In the genomic region with DNA sequence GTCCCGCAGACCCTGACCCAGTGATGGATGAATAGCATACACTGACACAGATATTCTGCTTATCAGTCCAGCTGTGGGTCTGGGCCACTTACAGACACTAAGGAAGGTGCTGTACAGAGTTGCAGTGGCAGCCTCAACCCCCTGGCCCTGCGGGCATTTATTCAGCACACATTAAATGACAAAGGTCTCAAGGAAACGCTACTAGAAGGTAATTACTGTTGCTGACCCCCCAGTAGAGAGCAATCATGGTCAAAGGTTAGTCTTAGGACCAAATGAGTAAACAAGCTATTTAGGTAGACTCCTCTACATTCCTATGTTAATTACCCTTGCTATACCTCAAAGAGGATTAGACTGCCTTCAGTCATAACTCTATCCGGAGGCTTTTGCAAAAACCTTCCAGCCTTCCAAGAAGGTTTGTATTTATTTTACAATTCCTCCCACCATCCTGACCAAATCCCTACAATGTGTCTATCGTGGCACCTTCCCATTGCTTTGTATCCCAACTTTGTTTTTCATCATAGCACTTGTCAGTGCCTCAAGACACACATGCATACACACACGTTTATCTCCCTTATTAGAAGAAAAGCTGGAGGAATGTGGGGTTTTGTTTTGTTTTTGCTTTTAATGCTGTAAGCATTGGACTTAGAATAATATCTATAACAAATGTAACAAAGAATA, we compare ENCODE assay signal across 22 cellular contexts.
DNase-seq lines count a peak whose midpoint lies in the region; ATAC-seq and TF ChIP-seq lines count a peak whose summit lies in the region.
"Had no signal": no experiment of that assay in that cellular context is flagged by ENCODE, and none has a peak within 500 bp of the region (broad histone marks: within the 10 kb centered on the region; RNA-seq: fewer than 3 reads in every experiment).

No MANE protein-coding gene starts in this region.

- H3K27ac ChIP-seq in mammary epithelial cell (ENCODE audit: insufficient read depth, low read depth, low read length) (no peak overlapping the region), iPS-18a (ENCODE audit: low read length) (peak overlapping the region; percentile 64)
- H3K27ac ChIP-seq: C4-2B, HL-60, KMS-11 had no signal

- H3K4me1 ChIP-seq in mammary epithelial cell (ENCODE audit: insufficient read depth, low read length): no peaks in the 10 kb centered on the region
- H3K4me1 ChIP-seq in iPS-18a (ENCODE audit: control insufficient read depth, low read depth, low read length): peaks cover 28% of the 10 kb centered on the region

- H3K4me3 ChIP-seq in mammary epithelial cell (replicated peaks in 1 of 3; ENCODE audit: insufficient read depth in 1 of 3, low read depth in 2 of 3, low read length in 3 of 3) (no peak overlapping the region), iPS-18a (ENCODE audit: low read length) (peak overlapping the region; percentile 33)

- POLR2A ChIA-PET in MCF 10A (lab: Yijun Ruan, JAX): interaction anchor here (1.2 kb wide), 1 partner anchor 10 kb away, joined by 4 read pairs; no protein-coding TSS in a partner anchor
- POLR2A ChIA-PET in WTC11 (lab: Charles Lee): no interaction called here

- ATAC-seq in WTC11 (peak; percentile 93), HG03571 (IDR thresholded peaks at IDR 0.05; ENCODE audit: unreplicated experiment) (no peak)
- peak; percentile 54 for ATAC-seq in stimulated activated memory B cell treated with anti-CD40 and anti-IgM and Interleukin-4, amounts not matched to agents 10 μg/mL and 1 μg/mL and 100 μg/mL, for 72 hours

- H3K27me3 ChIP-seq in mammary epithelial cell (ENCODE audit: insufficient read depth, low read length) (no peaks in the 10 kb centered on the region), iPS-18a (ENCODE audit: control insufficient read depth, insufficient read depth, low read length) (no peaks in the 10 kb centered on the region)

- 62% methylated on average over 5 of the region's 6 CpGs for WGBS in mammary epithelial cell (ENCODE audit: low coverage, missing lambda C conversion rate)

- H3K27me3 Mint-ChIP-seq in MCF 10A (ENCODE audit: insufficient read depth, unreplicated experiment) (no peaks in the 10 kb centered on the region), WTC11 (ENCODE audit: low read depth) (peaks cover 3% of the 10 kb centered on the region)
- H3K27me3 Mint-ChIP-seq in stimulated activated memory B cell treated with anti-CD40 and anti-IgM and Interleukin-4, amounts not matched to agents 10 μg/mL and 1 μg/mL and 100 μg/mL, for 72 hours: peaks cover 9% of the 10 kb centered on the region

- CTCF ChIA-PET in mammary epithelial cell (lab: Charles Lee; ENCODE audit: low non-redundant PET) (no interaction called here), MCF 10A (lab: Yijun Ruan, JAX) (interaction anchor here (0.6 kb wide), 1 partner anchor 238 kb away, joined by 3 read pairs; no protein-coding TSS in a partner anchor), WTC11 (lab: Charles Lee) (no interaction called here)

- in situ Hi-C loops in mammary epithelial cell (cut with MboI; ENCODE audit: low sequenced_read_pairs in 2 of 2): no loop called here

- H3K9ac ChIP-seq in mammary epithelial cell (ENCODE audit: insufficient read depth, low read length) (no peak overlapping the region), iPS-18a (ENCODE audit: low read length) (no peak overlapping the region)
- H3K9ac ChIP-seq: KMS-11 had no signal

- H2AFZ ChIP-seq in mammary epithelial cell (ENCODE audit: low read depth, low read length): peak overlapping the region; percentile 33

- DNase-seq in mammary epithelial cell: no peak
- no peak for DNase-seq in MCF 10A (ENCODE audit: unreplicated experiment)
- peak; percentile 43 for DNase-seq in WTC11 (ENCODE audit: low spot score)
- DNase-seq in dermis blood vessel endothelial cell: no peak
- DNase-seq in stimulated activated naive CD4-positive, alpha-beta T cell treated with Interleukin-2 at 50 U/mL for 16 hours (lab: John Stamatoyannopoulos, UW): no peak
- DNase-seq: AML-193, GDM1, GOT3, IMR-90, NCI-H1105 treated with DMSO at 0.1 percent for 48 hours, NCI-H2029 treated with DMSO at 0.1 percent for 48 hours, NCI-H226, NCI-H510A treated with DMSO at 0.1 percent for 48 hours, NCI-H774, OCI-M1, Right ventricle myocardium superior had no signal

- H4K20me1 ChIP-seq in mammary epithelial cell (ENCODE audit: insufficient read depth, low read length): no peaks in the 10 kb centered on the region

- no peak overlapping the region for H3K4me2 ChIP-seq in mammary epithelial cell (ENCODE audit: insufficient read depth, low read depth, low read length)
- H3K4me2 ChIP-seq: KMS-11 had no signal

- BruUV-seq in mammary epithelial cell (replicated peaks; lab: Mats Ljungman, UMichigan) (no TSS peak), MCF 10A (replicated peaks; lab: Mats Ljungman, UMichigan) (no TSS peak)

- no peak for TF ChIP-seq CTCF in mammary epithelial cell (conservative IDR thresholded peaks at IDR 0.05 in 1 of 2, IDR thresholded peaks at IDR 0.05 in 1 of 2; ENCODE audit: extremely low read depth in 1 of 2, insufficient read depth in 1 of 2, low read depth in 1 of 2, low read length in 2 of 2)
- TF ChIP-seq CTCF in MCF 10A (IDR thresholded peaks at IDR 0.05; ENCODE audit: unreplicated experiment): no peak
- TF ChIP-seq CTCF in WTC11 (IDR thresholded peaks at IDR 0.05): no peak

- intact Hi-C loops in mammary epithelial cell (cut with micrococcal nuclease) (no loop called here), MCF 10A (cut with micrococcal nuclease) (no loop called here)

- no peaks in the 10 kb centered on the region for H3K9me3 Mint-ChIP-seq in MCF 10A (ENCODE audit: unreplicated experiment)
- peaks cover 4% of the 10 kb centered on the region; the same call in 1 of the 2 replicates for H3K9me3 Mint-ChIP-seq in WTC11
- H3K9me3 Mint-ChIP-seq in stimulated activated memory B cell treated with anti-CD40 and anti-IgM and Interleukin-4, amounts not matched to agents 10 μg/mL and 1 μg/mL and 100 μg/mL, for 72 hours: no peaks in the 10 kb centered on the region

- no peaks in the 10 kb centered on the region for H3K36me3 Mint-ChIP-seq in MCF 10A (ENCODE audit: insufficient read depth, unreplicated experiment)
- H3K36me3 Mint-ChIP-seq in WTC11: peaks cover 10% of the 10 kb centered on the region
- H3K36me3 Mint-ChIP-seq in stimulated activated memory B cell treated with anti-CD40 and anti-IgM and Interleukin-4, amounts not matched to agents 10 μg/mL and 1 μg/mL and 100 μg/mL, for 72 hours: no peaks in the 10 kb centered on the region

- dilution Hi-C loops in mammary epithelial cell (cut with HindIII; ENCODE audit: low sequenced_read_pairs): no loop called here

- H3K27ac Mint-ChIP-seq in MCF 10A (ENCODE audit: low read depth, unreplicated experiment) (no peak overlapping the region), WTC11 (peak overlapping the region; percentile 89)
- no peak overlapping the region for H3K27ac Mint-ChIP-seq in stimulated activated memory B cell treated with anti-CD40 and anti-IgM and Interleukin-4, amounts not matched to agents 10 μg/mL and 1 μg/mL and 100 μg/mL, for 72 hours

- H3K36me3 ChIP-seq in mammary epithelial cell (ENCODE audit: insufficient read depth, low read length): no peaks in the 10 kb centered on the region
- no peaks in the 10 kb centered on the region for H3K36me3 ChIP-seq in iPS-18a (ENCODE audit: control insufficient read depth, low read depth, low read length)

- no peaks in the 10 kb centered on the region for H3K4me1 Mint-ChIP-seq in MCF 10A (ENCODE audit: insufficient read depth, unreplicated experiment)
- H3K4me1 Mint-ChIP-seq in WTC11: peaks cover 58% of the 10 kb centered on the region
- H3K4me1 Mint-ChIP-seq in stimulated activated memory B cell treated with anti-CD40 and anti-IgM and Interleukin-4, amounts not matched to agents 10 μg/mL and 1 μg/mL and 100 μg/mL, for 72 hours: no peaks in the 10 kb centered on the region

- H3K9me3 ChIP-seq in mammary epithelial cell (replicated peaks; ENCODE audit: insufficient read depth, low read length): no peaks in the 10 kb centered on the region
- no peaks in the 10 kb centered on the region for H3K9me3 ChIP-seq in iPS-18a (ENCODE audit: control insufficient read depth, low read depth, low read length)

- H3K79me2 ChIP-seq in mammary epithelial cell (ENCODE audit: insufficient read depth, low read length): no peaks in the 10 kb centered on the region

- H3K4me3 Mint-ChIP-seq in MCF 10A (ENCODE audit: unreplicated experiment): no peak overlapping the region
- peak overlapping the region; percentile 3; the same call in 1 of the 2 replicates for H3K4me3 Mint-ChIP-seq in WTC11
- H3K4me3 Mint-ChIP-seq in stimulated activated memory B cell treated with anti-CD40 and anti-IgM and Interleukin-4, amounts not matched to agents 10 μg/mL and 1 μg/mL and 100 μg/mL, for 72 hours: no peak overlapping the region

TF ChIP-seq in WTC11, 78 proteins besides CTCF, POLR2A, EP300 and RAD21 (continues in another document):
- TF ChIP-seq JAZF1 (CRISPR knock-in tag; IDR thresholded peaks at IDR 0.05) (0 out of 2 replicates have a peak, but pooled peaks have one; percentile 7), ZNF317 (CRISPR knock-in tag; IDR thresholded peaks at IDR 0.05; ENCODE audit: borderline replicate concordance, low read depth) (no peak), ATF1 (CRISPR knock-in tag; IDR thresholded peaks at IDR 0.05) (no peak), GABPB1 (CRISPR knock-in tag; IDR thresholded peaks at IDR 0.05) (no peak), ELF4 (CRISPR knock-in tag; IDR thresholded peaks at IDR 0.05; ENCODE audit: low read depth) (no peak)
- TF ChIP-seq, protein P1, sequence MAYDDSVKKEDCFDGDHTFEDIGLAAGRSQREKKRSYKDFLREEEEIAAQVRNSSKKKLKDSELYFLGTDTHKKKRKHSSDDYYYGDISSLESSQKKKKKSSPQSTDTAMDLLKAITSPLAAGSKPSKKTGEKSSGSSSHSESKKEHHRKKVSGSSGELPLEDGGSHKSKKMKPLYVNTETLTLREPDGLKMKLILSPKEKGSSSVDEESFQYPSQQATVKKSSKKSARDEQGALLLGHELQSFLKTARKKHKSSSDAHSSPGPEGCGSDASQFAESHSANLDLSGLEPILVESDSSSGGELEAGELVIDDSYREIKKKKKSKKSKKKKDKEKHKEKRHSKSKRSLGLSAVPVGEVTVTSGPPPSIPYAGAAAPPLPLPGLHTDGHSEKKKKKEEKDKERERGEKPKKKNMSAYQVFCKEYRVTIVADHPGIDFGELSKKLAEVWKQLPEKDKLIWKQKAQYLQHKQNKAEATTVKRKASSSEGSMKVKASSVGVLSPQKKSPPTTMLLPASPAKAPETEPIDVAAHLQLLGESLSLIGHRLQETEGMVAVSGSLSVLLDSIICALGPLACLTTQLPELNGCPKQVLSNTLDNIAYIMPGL (CRISPR knock-in tag; IDR thresholded peaks at IDR 0.05): no peak
- TF ChIP-seq, protein P2, sequence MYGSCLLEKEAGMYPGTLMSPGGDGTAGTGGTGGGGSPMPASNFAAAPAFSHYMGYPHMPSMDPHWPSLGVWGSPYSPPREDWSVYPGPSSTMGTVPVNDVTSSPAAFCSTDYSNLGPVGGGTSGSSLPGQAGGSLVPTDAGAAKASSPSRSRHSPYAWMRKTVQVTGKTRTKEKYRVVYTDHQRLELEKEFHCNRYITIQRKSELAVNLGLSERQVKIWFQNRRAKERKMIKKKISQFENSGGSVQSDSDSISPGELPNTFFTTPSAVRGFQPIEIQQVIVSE (CRISPR knock-in tag; IDR thresholded peaks at IDR 0.05; ENCODE audit: borderline replicate concordance): no peak
